Comparison of ENCODE assay signal across 19 cellular contexts in the genomic region with DNA sequence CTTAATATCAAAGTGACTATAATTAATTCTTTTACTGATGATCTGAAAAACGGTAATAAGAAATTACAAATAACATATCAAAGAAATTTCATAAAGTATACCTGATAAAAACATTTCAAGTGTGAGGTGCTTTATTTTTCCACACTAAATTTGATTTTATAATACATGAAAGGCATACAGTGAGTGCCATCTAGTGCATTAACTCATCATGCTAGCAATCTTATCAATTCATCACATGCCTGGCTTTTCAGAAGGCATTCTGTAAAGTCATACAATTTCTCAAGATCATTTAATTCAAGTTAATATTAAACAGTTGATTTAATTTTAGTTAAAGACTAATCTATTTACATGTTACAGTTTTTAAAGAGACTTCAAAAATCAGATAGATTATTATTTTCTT.
DNase-seq lines count a peak whose midpoint lies in the region; ATAC-seq and TF ChIP-seq lines count a peak whose summit lies in the region.
"Had no signal": no experiment of that assay in that cellular context is flagged by ENCODE, and none has a peak within 500 bp of the region (broad histone marks: within the 10 kb centered on the region; RNA-seq: fewer than 3 reads in every experiment).

No MANE protein-coding gene starts in this region.

- CTCF ChIA-PET in MCF 10A (lab: Yijun Ruan, JAX): no interaction called here

- DNase-seq in MCF 10A (ENCODE audit: unreplicated experiment) (no peak), breast epithelium (ENCODE audit: low spot score in 2 of 2) (no peak), astrocyte of the hippocampus (ENCODE audit: low read depth, low spot score) (peak; percentile 1), foreskin keratinocyte (no peak), NCI-H1417 (lab: John Stamatoyannopoulos, UW) (no peak)
- no peak for DNase-seq in activated CD8-positive, alpha-beta memory T cell treated with anti-CD3 and anti-CD28 coated beads, Interleukin-2, amount 50 U/mL, for 48 hours
- no peak for DNase-seq in activated effector memory CD4-positive, alpha-beta T cell treated with anti-CD3 and anti-CD28 coated beads, Interleukin-2, amount 50 U/mL, for 16 hours
- DNase-seq in NK-92 treated with Interleukin-12 subunit alpha and Interleukin-12 subunit beta, amount 100 ng/mL, for 24 hours (lab: John Stamatoyannopoulos, UW): no peak
- DNase-seq: AML-193, DMS79 treated with DMSO at 0.1 percent for 48 hours, H9, IMR-90, NCI-H1436, NCI-H1930, NCI-H345, NCI-H524 treated with DMSO at 0.1 percent for 48 hours had no signal

- no peak overlapping the region for H3K4me3 ChIP-seq in breast epithelium

- BruUV-seq in MCF 10A (replicated peaks; lab: Mats Ljungman, UMichigan): no TSS peak

- no peaks in the 10 kb centered on the region for H3K4me1 Mint-ChIP-seq in MCF 10A (ENCODE audit: insufficient read depth, unreplicated experiment)
- H3K4me1 Mint-ChIP-seq: H9 had no signal

- H3K27ac ChIP-seq in breast epithelium (no peak overlapping the region), foreskin keratinocyte (no peak overlapping the region)
- H3K27ac ChIP-seq: 22Rv1, C4-2B had no signal

- no peak for ATAC-seq in foreskin keratinocyte
- ATAC-seq: Right ventricle myocardium inferior had no signal

- no peak for TF ChIP-seq POLR2A in breast epithelium (IDR thresholded peaks at IDR 0.05)

- TF ChIP-seq CTCF in MCF 10A (IDR thresholded peaks at IDR 0.05; ENCODE audit: unreplicated experiment) (peak; percentile 14), breast epithelium (IDR thresholded peaks at IDR 0.05) (no peak), foreskin keratinocyte (conservative IDR thresholded peaks at IDR 0.05) (peak; percentile 56)

- intact Hi-C loops in MCF 10A (cut with micrococcal nuclease): loop anchor here (5.0 kb wide), 1 partner anchor 1203 kb away; no protein-coding TSS in a partner anchor
- intact Hi-C loops in breast epithelium (cut with DNase I; ENCODE audit: low total_unique reads): no loop called here

- H3K9me3 ChIP-seq in breast epithelium: no peaks in the 10 kb centered on the region

- no peaks in the 10 kb centered on the region for H3K27me3 Mint-ChIP-seq in MCF 10A (ENCODE audit: insufficient read depth, unreplicated experiment)

- no peaks in the 10 kb centered on the region for H3K9me3 Mint-ChIP-seq in MCF 10A (ENCODE audit: unreplicated experiment)
- H3K9me3 Mint-ChIP-seq: H9 had no signal

- no peaks in the 10 kb centered on the region for H3K4me1 ChIP-seq in breast epithelium
- no peaks in the 10 kb centered on the region for H3K4me1 ChIP-seq in foreskin keratinocyte

- no peak overlapping the region for H3K27ac Mint-ChIP-seq in MCF 10A (ENCODE audit: low read depth, unreplicated experiment)
- H3K27ac Mint-ChIP-seq: H9 had no signal

- no peaks in the 10 kb centered on the region for H3K36me3 ChIP-seq in breast epithelium

- H3K4me3 Mint-ChIP-seq in MCF 10A (ENCODE audit: unreplicated experiment): no peak overlapping the region
- H3K4me3 Mint-ChIP-seq: H9 had no signal

- POLR2A ChIA-PET in MCF 10A (lab: Yijun Ruan, JAX): no interaction called here

- H3K36me3 Mint-ChIP-seq in MCF 10A (ENCODE audit: insufficient read depth, unreplicated experiment): no peaks in the 10 kb centered on the region

- no peaks in the 10 kb centered on the region for H3K27me3 ChIP-seq in breast epithelium
- H3K27me3 ChIP-seq in foreskin keratinocyte: no peaks in the 10 kb centered on the region

Comparison
In these comparisons a context has a peak if more than half of its experiments do, and no peak if none do; other contexts are left out.
1. CTCF ChIP-seq: peak in MCF 10A (single experiment) and foreskin keratinocyte (single experiment); none in breast epithelium (0 of 3).